ENCODE assay signal across 8 cellular contexts in the genomic region with DNA sequence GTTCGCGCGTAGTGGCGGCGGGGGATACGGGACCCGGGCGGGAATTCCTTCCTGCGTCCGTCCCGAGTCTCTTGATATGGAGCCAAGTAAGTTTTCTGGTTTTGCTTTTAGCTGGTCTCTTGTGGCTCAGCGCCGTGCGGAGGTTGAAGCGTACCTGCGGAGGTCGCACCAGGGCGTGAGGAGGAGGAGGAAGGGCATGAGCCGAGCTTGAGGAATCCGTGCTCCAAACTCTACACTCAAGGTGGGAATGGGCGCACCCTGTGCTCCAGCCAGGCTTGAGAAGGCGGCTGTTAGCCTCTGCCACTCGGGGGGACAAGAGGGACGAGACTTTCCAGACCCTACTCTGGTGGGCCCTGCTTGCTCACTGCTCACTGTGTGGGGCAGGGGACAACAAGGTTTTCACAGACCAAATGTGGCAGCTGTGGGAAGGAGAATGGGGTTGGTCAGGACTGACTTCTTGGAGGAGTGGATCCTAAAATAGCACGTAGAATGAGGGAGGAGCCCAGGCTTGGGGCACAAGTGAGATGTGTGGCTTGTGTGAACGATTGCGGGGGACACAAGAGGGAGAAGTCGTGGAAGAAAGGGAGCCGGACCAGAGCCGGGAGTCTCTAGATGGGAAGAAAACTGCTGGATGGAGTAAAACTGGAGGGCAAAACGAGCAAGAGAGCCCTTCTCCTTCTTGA. TPM values are rescaled to one million over a fixed set of nuclear protein-coding genes. Genes with fewer than 3 reads are reported as not detected.
DNase-seq lines count a peak whose midpoint lies in the region; ATAC-seq and TF ChIP-seq lines count a peak whose summit lies in the region.

No MANE protein-coding gene starts in this region.

- H3K27me3 Mint-ChIP-seq in progenitor cell of endocrine pancreas, result peaks cover 16% of the 10 kb centered on the region

- intact Hi-C loops in Panc1 (cut with micrococcal nuclease; ENCODE audit: unreplicated experiment), result no loop called here

- no peaks in the 10 kb centered on the region for H3K9me3 ChIP-seq in Panc1 (ENCODE audit: control insufficient read depth, insufficient read depth, low read depth, low read length)

- peak overlapping the region; percentile 96 for H3K27ac ChIP-seq in Panc1 (ENCODE audit: low read length)

- H3K36me3 Mint-ChIP-seq in progenitor cell of endocrine pancreas (ENCODE audit: insufficient read depth), result peaks cover 11% of the 10 kb centered on the region

- H3K4me3 Mint-ChIP-seq in progenitor cell of endocrine pancreas (ENCODE audit: low read depth), result peak overlapping the region; percentile 95

- BruUV-seq in Panc1 (replicated peaks; lab: Mats Ljungman, UMichigan), result TSS peak; percentile 84

- CTCF ChIA-PET in Panc1 (lab: Charles Lee), result interaction anchor here (0.9 to 1.4 kb wide), 4 partner anchors 11 to 45 kb away, joined by 3 to 8 read pairs (median 4); no protein-coding TSS in a partner anchor

- peak overlapping the region; percentile 94 to 96 for H3K4me3 ChIP-seq in Panc1 (ENCODE audit: low read depth in 2 of 2, low read length in 2 of 2)

- POLR2A ChIA-PET in Panc1 (lab: Charles Lee), result interaction anchor here (0.6 kb wide), 1 partner anchor 33 kb away, joined by 10 read pairs; no protein-coding TSS in a partner anchor

- in situ Hi-C loops in Panc1 (cut with HindIII; ENCODE audit: low pct_unique_long_range_greater_than_20kb, low sequenced_read_pairs), result no loop called here

- H3K9me3 Mint-ChIP-seq in progenitor cell of endocrine pancreas (ENCODE audit: low read depth), result no peaks in the 10 kb centered on the region

- TF ChIP-seq CTCF in Panc1 (IDR thresholded peaks at IDR 0.05) (no peak), progenitor cell of endocrine pancreas (IDR thresholded peaks at IDR 0.05; ENCODE audit: unreplicated experiment) (no peak)

- peaks cover 2% of the 10 kb centered on the region; the same call in 1 of the 2 replicates for H3K36me3 ChIP-seq in Panc1 (ENCODE audit: control insufficient read depth, insufficient read depth, low read length)

- H3K4me1 Mint-ChIP-seq in progenitor cell of endocrine pancreas (ENCODE audit: low read depth), result peaks cover 16% of the 10 kb centered on the region

- H3K27ac Mint-ChIP-seq in progenitor cell of endocrine pancreas, result peak overlapping the region; percentile 100

- no peaks in the 10 kb centered on the region for H3K27me3 ChIP-seq in Panc1 (ENCODE audit: control insufficient read depth, insufficient read depth, low read length)

- H3K4me1 ChIP-seq in Panc1 (ENCODE audit: control insufficient read depth, insufficient read depth, low read length), result peaks cover 10% of the 10 kb centered on the region

- DNase-seq in Panc1 (ENCODE audit: low read depth, low spot score), result no peak
- DNase-seq in erythroblast (lab: John Stamatoyannopoulos, UW), result peak; percentile 27 to 57
- no peak for DNase-seq in progenitor cell of endocrine pancreas (ENCODE audit: low spot score, unreplicated experiment)
- DNase-seq in NK-92 (lab: John Stamatoyannopoulos, UW; ENCODE audit: unreplicated experiment), result no peak
- DNase-seq in A172 (ENCODE audit: low spot score), result no peak
- DNase-seq in globus pallidus (ENCODE audit: low spot score), result no peak
- DNase-seq in midbrain (lab: John Stamatoyannopoulos, UW), result no peak

- ATAC-seq in GM21529 (IDR thresholded peaks at IDR 0.05; ENCODE audit: unreplicated experiment) (peak; percentile 0), Panc1 (no peak)

- TF ChIP-seq POLR2A in erythroblast (IDR thresholded peaks at IDR 0.05; ENCODE audit: low read length), result no peak

RNA-seq across cellular contexts. Expression of gene ATG101, which starts 0.6 kb away (rescaled TPM):
- 64.9 TPM for total RNA-seq in Panc1 (2021; ENCODE audit: unreplicated experiment)
- polyA plus RNA-seq in Panc1 (2012; ENCODE audit: insufficient read length), result 104 TPM
- total RNA-seq in progenitor cell of endocrine pancreas, result 23.5 and 26.4 TPM in 2 replicates
- 70.3 and 74.7 TPM in 2 replicates for total RNA-seq in A172 (2014; rRNA removed; shearing (Covaris generic))

RNA-seq across cellular contexts. Expression of gene SMIM41, which starts 9.1 kb away (rescaled TPM):
- total RNA-seq in Panc1 (2021; ENCODE audit: unreplicated experiment) (not detected), progenitor cell of endocrine pancreas (not detected in 2 replicates)
- not detected for polyA plus RNA-seq in Panc1 (2012; ENCODE audit: insufficient read length)
- not detected in 2 replicates for total RNA-seq in A172 (2014; rRNA removed; shearing (Covaris generic))

RNA-seq across cellular contexts. Expression of gene NR4A1, which starts 19.1 kb away (rescaled TPM):
- total RNA-seq in Panc1 (2021; ENCODE audit: unreplicated experiment) (2.0 TPM), progenitor cell of endocrine pancreas (21.7 and 22.8 TPM in 2 replicates)
- polyA plus RNA-seq in Panc1 (2012; ENCODE audit: insufficient read length), result 5.5 TPM
- 1.5 and 3.3 TPM in 2 replicates for total RNA-seq in A172 (2014; rRNA removed; shearing (Covaris generic))

Comparison
In these comparisons a context has a peak if more than half of its experiments do, and no peak if none do; other contexts are left out.
1. DNase-seq: peak in erythroblast (2 of 2); none in Panc1 (single experiment), progenitor cell of endocrine pancreas (single experiment), NK-92 (single experiment), A172 (single experiment), globus pallidus (single experiment) and midbrain (single experiment).